1 cellular context compared by ENCODE assay signal in the genomic region with DNA sequence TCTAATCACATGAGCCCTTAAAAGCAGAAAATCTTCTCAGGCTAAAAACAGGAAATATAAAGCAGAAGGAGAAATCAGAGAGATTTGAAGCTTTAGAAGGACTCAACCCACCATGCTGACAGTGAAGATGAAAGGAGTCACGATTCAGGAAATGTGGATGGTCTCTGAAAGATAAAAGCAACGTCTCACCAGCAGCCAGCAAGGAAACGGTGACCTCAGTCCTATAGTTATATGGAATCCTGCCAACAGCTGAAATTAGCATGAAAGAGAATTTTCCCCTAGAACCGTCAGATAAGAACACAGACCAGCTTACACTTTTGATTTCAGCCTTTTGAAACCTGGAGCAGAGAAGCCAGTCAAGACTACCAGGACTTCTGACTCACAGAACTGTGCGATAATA.
A peak's percentile ranks its signal among the peaks of the same experiment; 100 is the strongest.
TF ChIP-seq lines count a peak whose summit lies in the region.

No MANE protein-coding gene starts in this region.

TF ChIP-seq in K562, 482 proteins besides CTCF, POLR2A, EP300 and RAD21 (continued from another document and continues in another):
- TF ChIP-seq MXD1 (CRISPR knock-in tag; IDR thresholded peaks at IDR 0.05; ENCODE audit: borderline replicate concordance, poor library complexity, severe bottlenecking): no peak
- TF ChIP-seq, protein P1, sequence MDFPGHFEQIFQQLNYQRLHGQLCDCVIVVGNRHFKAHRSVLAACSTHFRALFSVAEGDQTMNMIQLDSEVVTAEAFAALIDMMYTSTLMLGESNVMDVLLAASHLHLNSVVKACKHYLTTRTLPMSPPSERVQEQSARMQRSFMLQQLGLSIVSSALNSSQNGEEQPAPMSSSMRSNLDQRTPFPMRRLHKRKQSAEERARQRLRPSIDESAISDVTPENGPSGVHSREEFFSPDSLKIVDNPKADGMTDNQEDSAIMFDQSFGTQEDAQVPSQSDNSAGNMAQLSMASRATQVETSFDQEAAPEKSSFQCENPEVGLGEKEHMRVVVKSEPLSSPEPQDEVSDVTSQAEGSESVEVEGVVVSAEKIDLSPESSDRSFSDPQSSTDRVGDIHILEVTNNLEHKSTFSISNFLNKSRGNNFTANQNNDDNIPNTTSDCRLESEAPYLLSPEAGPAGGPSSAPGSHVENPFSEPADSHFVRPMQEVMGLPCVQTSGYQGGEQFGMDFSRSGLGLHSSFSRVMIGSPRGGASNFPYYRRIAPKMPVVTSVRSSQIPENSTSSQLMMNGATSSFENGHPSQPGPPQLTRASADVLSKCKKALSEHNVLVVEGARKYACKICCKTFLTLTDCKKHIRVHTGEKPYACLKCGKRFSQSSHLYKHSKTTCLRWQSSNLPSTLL (IDR thresholded peaks at IDR 0.05): no peak
- no peak for TF ChIP-seq RBM22 (IDR thresholded peaks at IDR 0.05; ENCODE audit: low read depth, low read length, poor library complexity, severe bottlenecking)
- no peak for TF ChIP-seq ZNF324 (CRISPR knock-in tag; IDR thresholded peaks at IDR 0.05)
- TF ChIP-seq MEIS2 (IDR thresholded peaks at IDR 0.05; ENCODE audit: partially characterized antibody): peak; percentile 20
- TF ChIP-seq ZNF395 (CRISPR knock-in tag; IDR thresholded peaks at IDR 0.05): no peak
- no peak for TF ChIP-seq TAF9B (IDR thresholded peaks at IDR 0.05; ENCODE audit: partially characterized antibody)
- TF ChIP-seq STAT5B (CRISPR knock-in tag; IDR thresholded peaks at IDR 0.05): no peak
- TF ChIP-seq HMGN3 (IDR thresholded peaks at IDR 0.05; ENCODE audit: borderline replicate concordance, extremely low read depth, insufficient read length, low read depth, low read length): no peak
- TF ChIP-seq HNRNPUL1 (IDR thresholded peaks at IDR 0.05; ENCODE audit: low read length): no peak
- TF ChIP-seq TEAD4 (IDR thresholded peaks at IDR 0.05; ENCODE audit: low read length): peak; percentile 57
- no peak for TF ChIP-seq TEAD4 (CRISPR knock-in tag; IDR thresholded peaks at IDR 0.05; ENCODE audit: borderline replicate concordance)
- TF ChIP-seq ETV1 (tag; conservative IDR thresholded peaks at IDR 0.05; ENCODE audit: low read depth): no peak
- no peak for TF ChIP-seq ZNF274 (IDR thresholded peaks at IDR 0.05; ENCODE audit: borderline replicate concordance, low read depth, low read length)
- no peak for TF ChIP-seq LARP7 (IDR thresholded peaks at IDR 0.05)
- no peak for TF ChIP-seq NR2C2 (CRISPR knock-in tag; IDR thresholded peaks at IDR 0.05)
- no peak for TF ChIP-seq NR2C2 (tag; IDR thresholded peaks at IDR 0.05)
- TF ChIP-seq RAD51 (IDR thresholded peaks at IDR 0.05; ENCODE audit: borderline replicate concordance, low read depth): no peak
- TF ChIP-seq RNF219 (CRISPR knock-in tag; IDR thresholded peaks at IDR 0.05): no peak
- TF ChIP-seq, protein P2, sequence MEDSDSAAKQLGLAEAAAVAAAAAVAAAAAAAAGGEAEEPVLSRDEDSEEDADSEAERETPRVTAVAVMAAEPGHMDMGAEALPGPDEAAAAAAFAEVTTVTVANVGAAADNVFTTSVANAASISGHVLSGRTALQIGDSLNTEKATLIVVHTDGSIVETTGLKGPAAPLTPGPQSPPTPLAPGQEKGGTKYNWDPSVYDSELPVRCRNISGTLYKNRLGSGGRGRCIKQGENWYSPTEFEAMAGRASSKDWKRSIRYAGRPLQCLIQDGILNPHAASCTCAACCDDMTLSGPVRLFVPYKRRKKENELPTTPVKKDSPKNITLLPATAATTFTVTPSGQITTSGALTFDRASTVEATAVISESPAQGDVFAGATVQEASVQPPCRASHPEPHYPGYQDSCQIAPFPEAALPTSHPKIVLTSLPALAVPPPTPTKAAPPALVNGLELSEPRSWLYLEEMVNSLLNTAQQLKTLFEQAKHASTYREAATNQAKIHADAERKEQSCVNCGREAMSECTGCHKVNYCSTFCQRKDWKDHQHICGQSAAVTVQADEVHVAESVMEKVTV (CRISPR knock-in tag; IDR thresholded peaks at IDR 0.05): no peak
- TF ChIP-seq ZNF79 (CRISPR knock-in tag; IDR thresholded peaks at IDR 0.05; ENCODE audit: low read depth): no peak
- no peak for TF ChIP-seq ILK (tag; IDR thresholded peaks at IDR 0.05; ENCODE audit: borderline replicate concordance, low read depth)
- no peak for TF ChIP-seq RBM17 (IDR thresholded peaks at IDR 0.05; ENCODE audit: borderline replicate concordance, low read depth, low read length)
- TF ChIP-seq CHD4 (IDR thresholded peaks at IDR 0.05; ENCODE audit: insufficient read depth, insufficient replicate concordance, low read depth, low read length, poor library complexity, severe bottlenecking): no peak
- TF ChIP-seq MED1 (CRISPR knock-in tag; IDR thresholded peaks at IDR 0.05; ENCODE audit: borderline replicate concordance): no peak
- no peak for TF ChIP-seq SIRT6 (IDR thresholded peaks at IDR 0.05; ENCODE audit: low read depth, low read length)
- TF ChIP-seq HES1 (IDR thresholded peaks at IDR 0.05; ENCODE audit: low read depth): no peak
- TF ChIP-seq RCOR1 (IDR thresholded peaks at IDR 0.05; ENCODE audit: borderline replicate concordance in 1 of 2, low read depth in 2 of 2, low read length in 2 of 2): peak; percentile 44 to 47; a peak in 2 of 4 replicates
- no peak for TF ChIP-seq TRIM25 (IDR thresholded peaks at IDR 0.05; ENCODE audit: borderline replicate concordance)
- no peak for TF ChIP-seq KLF16 (IDR thresholded peaks at IDR 0.05)
- no peak for TF ChIP-seq U2AF1 (optimal IDR thresholded peaks at IDR 0.05; ENCODE audit: low read depth, low read length)
- peak; percentile 94 for TF ChIP-seq TCF7 (IDR thresholded peaks at IDR 0.05; ENCODE audit: borderline replicate concordance)
- no peak for TF ChIP-seq MXI1 (IDR thresholded peaks at IDR 0.05; ENCODE audit: low read depth, low read length)
- TF ChIP-seq GATA2 (CRISPR knock-in tag; IDR thresholded peaks at IDR 0.05): 0 out of 2 replicates have a peak, but pooled peaks have one; percentile 16
- peak; percentile 24; the same call in 1 of the 2 replicates for TF ChIP-seq SMARCA4 (IDR thresholded peaks at IDR 0.05)
- peak; percentile 72 to 73 for TF ChIP-seq KDM1A (IDR thresholded peaks at IDR 0.05)
- peak; percentile 50 for TF ChIP-seq CBFA2T2 (conservative IDR thresholded peaks at IDR 0.05)
- no peak for TF ChIP-seq ETV6 (IDR thresholded peaks at IDR 0.05; ENCODE audit: borderline replicate concordance in 1 of 2, low read depth in 2 of 2, low read length in 1 of 2)
- TF ChIP-seq ETV6 (CRISPR knock-in tag; IDR thresholded peaks at IDR 0.05; ENCODE audit: borderline replicate concordance): no peak
- TF ChIP-seq GABPA (tag; conservative IDR thresholded peaks at IDR 0.05; ENCODE audit: low read depth): no peak
- TF ChIP-seq MIER1 (IDR thresholded peaks at IDR 0.05; ENCODE audit: low read depth): no peak
- no peak for TF ChIP-seq MAFG (tag; conservative IDR thresholded peaks at IDR 0.05)
- TF ChIP-seq ZNF785 (CRISPR knock-in tag; IDR thresholded peaks at IDR 0.05): no peak
- TF ChIP-seq ZBTB17 (CRISPR knock-in tag; IDR thresholded peaks at IDR 0.05): no peak
- no peak for TF ChIP-seq ZFP36 (IDR thresholded peaks at IDR 0.05; ENCODE audit: low read depth, low read length, partially characterized antibody)
- no peak for TF ChIP-seq PHF20 (IDR thresholded peaks at IDR 0.05; ENCODE audit: partially characterized antibody)
- TF ChIP-seq ZNF431 (CRISPR knock-in tag; IDR thresholded peaks at IDR 0.05): no peak
- no peak for TF ChIP-seq CREB5 (CRISPR knock-in tag; IDR thresholded peaks at IDR 0.05)
- TF ChIP-seq TCF3 (CRISPR knock-in tag; IDR thresholded peaks at IDR 0.05): peak; percentile 42
- TF ChIP-seq BHLHE40 (IDR thresholded peaks at IDR 0.05; ENCODE audit: low read length): peak; percentile 81
- TF ChIP-seq ZNF232 (CRISPR knock-in tag; IDR thresholded peaks at IDR 0.05): no peak
- TF ChIP-seq ZNF609 (CRISPR knock-in tag; IDR thresholded peaks at IDR 0.05; ENCODE audit: borderline replicate concordance): no peak
- TF ChIP-seq CBFA2T3 (IDR thresholded peaks at IDR 0.05): peak; percentile 78
- TF ChIP-seq SREBF2 (CRISPR knock-in tag; IDR thresholded peaks at IDR 0.05): no peak
